8 cellular contexts compared by ENCODE assay signal in the genomic region with DNA sequence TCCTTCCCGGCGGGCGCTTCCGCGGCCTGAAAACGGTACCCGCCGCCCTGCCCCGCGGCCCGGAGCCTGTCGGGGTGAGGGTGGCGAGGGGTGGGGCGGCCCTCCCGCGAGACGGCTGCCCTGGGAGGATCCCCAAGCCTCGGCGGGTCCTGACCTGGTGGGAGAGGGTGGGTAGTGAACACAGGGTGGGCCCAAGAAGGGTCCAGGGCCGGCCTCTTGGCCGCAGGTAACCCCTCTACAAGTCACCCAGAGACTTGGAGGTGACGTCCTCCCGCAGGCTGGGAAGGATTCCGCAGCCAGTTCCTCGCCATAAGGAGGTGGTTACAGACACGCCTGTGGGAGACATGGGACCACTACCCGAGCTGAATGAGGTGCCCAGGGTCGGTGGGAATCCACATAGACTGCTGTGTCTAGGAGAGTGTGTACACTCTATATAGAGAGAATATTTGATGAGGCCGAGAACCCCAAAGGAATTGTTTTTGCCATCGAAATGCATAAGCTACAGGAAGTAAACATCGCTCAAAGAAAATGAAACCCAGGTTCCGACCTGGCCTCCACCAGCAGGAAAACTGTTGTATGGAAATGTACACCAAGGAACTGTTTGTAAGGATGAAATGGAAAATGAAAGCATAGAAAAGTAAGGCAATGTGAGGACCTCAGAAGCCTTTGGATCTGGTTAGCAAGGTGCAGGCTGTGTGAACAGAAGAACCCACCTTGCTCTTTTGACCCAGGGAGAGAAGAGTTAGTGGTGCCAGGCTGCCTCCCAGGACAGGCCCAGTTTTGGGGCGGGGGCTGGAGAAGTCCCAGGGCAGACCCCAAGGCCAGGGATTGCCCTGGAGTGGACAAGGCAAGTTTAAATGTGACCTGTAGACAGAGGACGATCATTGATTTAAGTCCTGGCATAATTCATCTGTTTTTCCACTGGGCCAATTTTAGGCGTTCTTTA. TPM values are rescaled to one million over a fixed set of nuclear protein-coding genes. Genes with fewer than 3 reads are reported as not detected.
DNase-seq lines count a peak whose midpoint lies in the region; ATAC-seq, FAIRE-seq and TF ChIP-seq lines count a peak whose summit lies in the region.

No MANE protein-coding gene starts in this region.

- ATAC-seq in HG02943 (IDR thresholded peaks at IDR 0.05; ENCODE audit: low read depth, unreplicated experiment) = peak; percentile 12

- peaks cover 6% of the 10 kb centered on the region for H3K4me1 ChIP-seq in A673 (ENCODE audit: insufficient read depth, low read length, poor library complexity, severe bottlenecking)
- peaks cover 4 to 8% of the 10 kb centered on the region in 2 donors for H3K4me1 ChIP-seq in small intestine (ENCODE audit: control insufficient read depth in 2 of 2, insufficient read depth in 1 of 2, low read depth in 1 of 2, low read length in 1 of 2)

- CTCF ChIA-PET in A673 (lab: Charles Lee) (interaction anchor here (0.6 to 1.0 kb wide), 2 partner anchors 195 to 833 kb away, joined by 3 to 5 read pairs; no protein-coding TSS in a partner anchor), MCF 10A (lab: Yijun Ruan, JAX) (interaction anchor here (0.6 to 1.9 kb wide), 14 partner anchors 14 to 1093 kb away, joined by 3 to 13 read pairs (median 3); a partner anchor contains a TSS)

- H3K4me3 Mint-ChIP-seq in MCF 10A (ENCODE audit: unreplicated experiment) (peak overlapping the region; percentile 83), immature natural killer cell (peak overlapping the region; percentile 87 to 94 (median 92))

- BruUV-seq in A673 (replicated peaks; lab: Mats Ljungman, UMichigan) = no TSS peak
- BruUV-seq in MCF 10A (replicated peaks; lab: Mats Ljungman, UMichigan) = TSS peak; percentile 62

- intact Hi-C loops in A673 (cut with micrococcal nuclease; ENCODE audit: unreplicated experiment) (no loop called here), MCF 10A (cut with micrococcal nuclease) (loop anchor here (1.0 kb wide), 1 partner anchor 202 kb away; no protein-coding TSS in a partner anchor)

- no peaks in the 10 kb centered on the region for H3K9me3 Mint-ChIP-seq in MCF 10A (ENCODE audit: unreplicated experiment)
- no peaks in the 10 kb centered on the region for H3K9me3 Mint-ChIP-seq in immature natural killer cell

- H3K9me3 ChIP-seq in A673 (ENCODE audit: low read depth, low read length, poor library complexity, severe bottlenecking) (no peaks in the 10 kb centered on the region), small intestine (ENCODE audit: control insufficient read depth, low read depth) (no peaks in the 10 kb centered on the region)

- H3K4me1 Mint-ChIP-seq in MCF 10A (ENCODE audit: insufficient read depth, unreplicated experiment) = peaks cover 26% of the 10 kb centered on the region
- H3K4me1 Mint-ChIP-seq in immature natural killer cell = peaks cover 49 to 58% of the 10 kb centered on the region in 2 donors

- 2 to 3% (median 3%) methylated on average over 32 to 35 of the region's 35 CpGs for WGBS in small intestine, 3 donors

- no peak overlapping the region for H3K27ac ChIP-seq in A673 (ENCODE audit: low read depth, low read length, poor library complexity, severe bottlenecking)
- H3K27ac ChIP-seq in small intestine (ENCODE audit: low read depth in 1 of 2, low read length in 1 of 2) = peak overlapping the region; percentile 94 to 99

- H3K27me3 ChIP-seq in A673 (replicated peaks; ENCODE audit: insufficient read depth, low read depth, low read length, poor library complexity) (no peaks in the 10 kb centered on the region), small intestine (ENCODE audit: control insufficient read depth in 2 of 2, insufficient read depth in 2 of 2, low read length in 2 of 2) (no peaks in the 10 kb centered on the region)

- H3K36me3 Mint-ChIP-seq in MCF 10A (ENCODE audit: insufficient read depth, unreplicated experiment) = peaks cover 8% of the 10 kb centered on the region
- H3K36me3 Mint-ChIP-seq in immature natural killer cell = peaks cover 0 to 5% (median 4%) of the 10 kb centered on the region in 3 donors

- H3K36me3 ChIP-seq in A673 (ENCODE audit: insufficient read depth, low read length, poor library complexity, severe bottlenecking) (no peaks in the 10 kb centered on the region), small intestine (ENCODE audit: control insufficient read depth in 2 of 2, insufficient read depth in 2 of 2, low read length in 2 of 2) (no peaks in the 10 kb centered on the region)

- no peak for DNase-seq in A673 (ENCODE audit: low spot score)
- no peak for DNase-seq in GM18507 (ENCODE audit: extremely low spot score, insufficient read length, low read depth)
- peak; percentile 32 for DNase-seq in RPMI8226
- DNase-seq in MCF 10A (ENCODE audit: unreplicated experiment) = peak; percentile 38
- DNase-seq in immature natural killer cell = peak; percentile 22 to 27 (median 26)
- DNase-seq in small intestine = peak; percentile 65
- DNase-seq in HPDE6-E6E7 (ENCODE audit: extremely low spot score) = no peak

- H3K4me3 ChIP-seq in A673 (ENCODE audit: low read depth, low read length, poor library complexity, severe bottlenecking) (peak overlapping the region; percentile 78), small intestine (ENCODE audit: low read depth in 1 of 2, low read length in 2 of 2) (peak overlapping the region; percentile 66 to 99)

- H3K27ac Mint-ChIP-seq in MCF 10A (ENCODE audit: low read depth, unreplicated experiment) (peak overlapping the region; percentile 87), immature natural killer cell (peak overlapping the region; percentile 90 to 98 (median 94))

- FAIRE-seq in GM18507 (lab: Jason Lieb, UNC) = peak; percentile 46
- FAIRE-seq in small intestine (lab: Jason Lieb, UNC) = no peak

- TF ChIP-seq CTCF in A673 (conservative IDR thresholded peaks at IDR 0.05; ENCODE audit: low read depth, low read length) (no peak), MCF 10A (IDR thresholded peaks at IDR 0.05; ENCODE audit: unreplicated experiment) (no peak)

- no peaks in the 10 kb centered on the region for H3K27me3 Mint-ChIP-seq in MCF 10A (ENCODE audit: insufficient read depth, unreplicated experiment)
- peaks cover 4 to 19% (median 10%) of the 10 kb centered on the region in 3 donors for H3K27me3 Mint-ChIP-seq in immature natural killer cell (ENCODE audit: low read depth in 3 of 3)

- POLR2A ChIA-PET in A673 (lab: Charles Lee; ENCODE audit: low non-redundant PET) = no interaction called here
- POLR2A ChIA-PET in MCF 10A (lab: Yijun Ruan, JAX) = interaction anchor here (0.5 to 2.3 kb wide), 17 partner anchors 8 to 1114 kb away, joined by 3 to 11 read pairs (median 3); a partner anchor contains a TSS

RNA-seq across cellular contexts. Expression of a gene that starts 0.7 kb away (rescaled TPM):
- total RNA-seq in A673 (2021) = 13.5 and 16.6 TPM in 2 replicates
- total RNA-seq in MCF 10A (2022) = 79.6 and 109 TPM in 2 replicates
- 100 to 1,000 TPM in 1 of 3 donors, 10 to 100 TPM in 2; 35.4 to 103 (median 71.8) TPM for polyA plus RNA-seq in immature natural killer cell
- 100 to 1,000 TPM in 1 of 3 donors, 10 to 100 TPM in 2; 41.7 to 106 (median 93.5) TPM for polyA plus RNA-seq in small intestine

Comparison
In these comparisons a context has a peak if more than half of its experiments do, and no peak if none do; other contexts are left out.
1. DNase-seq: peak in RPMI8226 (single experiment), MCF 10A (single experiment), immature natural killer cell (3 of 3) and small intestine (single experiment); none in A673 (single experiment), GM18507 (single experiment) and HPDE6-E6E7 (single experiment).